1 cellular context compared by ENCODE assay signal in the genomic region with DNA sequence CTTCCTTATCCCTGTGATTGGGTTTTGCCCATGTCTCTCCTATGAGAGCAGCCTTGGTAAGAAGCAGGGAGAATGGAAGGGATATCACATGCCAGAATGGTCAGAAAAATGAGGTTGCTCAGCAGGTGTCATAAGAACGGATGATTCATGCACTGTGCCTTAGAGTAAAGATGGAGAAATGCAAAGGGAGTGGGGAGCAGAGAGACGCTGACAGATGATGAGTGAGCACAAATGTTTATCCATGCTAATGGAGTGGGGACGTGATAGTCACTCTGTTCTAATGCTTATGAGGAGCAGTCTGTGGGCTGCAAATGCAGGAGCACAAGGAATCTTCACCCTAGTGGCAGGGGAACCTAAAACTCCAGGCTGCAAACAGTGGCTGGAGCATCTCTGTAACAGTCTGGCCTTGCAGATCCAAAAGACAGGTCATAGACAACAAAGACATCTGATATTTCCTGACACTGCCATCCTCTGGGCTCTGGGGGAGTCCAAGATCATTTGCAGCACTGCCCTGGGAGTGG.
TF ChIP-seq lines count a peak whose summit lies in the region.

No MANE protein-coding gene starts in this region.

TF ChIP-seq in WTC11, 78 proteins besides CTCF, POLR2A, EP300 and RAD21 (continued from another document):
- TF ChIP-seq, protein P1, sequence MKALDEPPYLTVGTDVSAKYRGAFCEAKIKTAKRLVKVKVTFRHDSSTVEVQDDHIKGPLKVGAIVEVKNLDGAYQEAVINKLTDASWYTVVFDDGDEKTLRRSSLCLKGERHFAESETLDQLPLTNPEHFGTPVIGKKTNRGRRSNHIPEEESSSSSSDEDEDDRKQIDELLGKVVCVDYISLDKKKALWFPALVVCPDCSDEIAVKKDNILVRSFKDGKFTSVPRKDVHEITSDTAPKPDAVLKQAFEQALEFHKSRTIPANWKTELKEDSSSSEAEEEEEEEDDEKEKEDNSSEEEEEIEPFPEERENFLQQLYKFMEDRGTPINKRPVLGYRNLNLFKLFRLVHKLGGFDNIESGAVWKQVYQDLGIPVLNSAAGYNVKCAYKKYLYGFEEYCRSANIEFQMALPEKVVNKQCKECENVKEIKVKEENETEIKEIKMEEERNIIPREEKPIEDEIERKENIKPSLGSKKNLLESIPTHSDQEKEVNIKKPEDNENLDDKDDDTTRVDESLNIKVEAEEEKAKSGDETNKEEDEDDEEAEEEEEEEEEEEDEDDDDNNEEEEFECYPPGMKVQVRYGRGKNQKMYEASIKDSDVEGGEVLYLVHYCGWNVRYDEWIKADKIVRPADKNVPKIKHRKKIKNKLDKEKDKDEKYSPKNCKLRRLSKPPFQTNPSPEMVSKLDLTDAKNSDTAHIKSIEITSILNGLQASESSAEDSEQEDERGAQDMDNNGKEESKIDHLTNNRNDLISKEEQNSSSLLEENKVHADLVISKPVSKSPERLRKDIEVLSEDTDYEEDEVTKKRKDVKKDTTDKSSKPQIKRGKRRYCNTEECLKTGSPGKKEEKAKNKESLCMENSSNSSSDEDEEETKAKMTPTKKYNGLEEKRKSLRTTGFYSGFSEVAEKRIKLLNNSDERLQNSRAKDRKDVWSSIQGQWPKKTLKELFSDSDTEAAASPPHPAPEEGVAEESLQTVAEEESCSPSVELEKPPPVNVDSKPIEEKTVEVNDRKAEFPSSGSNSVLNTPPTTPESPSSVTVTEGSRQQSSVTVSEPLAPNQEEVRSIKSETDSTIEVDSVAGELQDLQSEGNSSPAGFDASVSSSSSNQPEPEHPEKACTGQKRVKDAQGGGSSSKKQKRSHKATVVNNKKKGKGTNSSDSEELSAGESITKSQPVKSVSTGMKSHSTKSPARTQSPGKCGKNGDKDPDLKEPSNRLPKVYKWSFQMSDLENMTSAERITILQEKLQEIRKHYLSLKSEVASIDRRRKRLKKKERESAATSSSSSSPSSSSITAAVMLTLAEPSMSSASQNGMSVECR (CRISPR knock-in tag; IDR thresholded peaks at IDR 0.05; ENCODE audit: borderline replicate concordance), result no peak
- TF ChIP-seq SP1 (CRISPR knock-in tag; conservative IDR thresholded peaks at IDR 0.05) (no peak), HMGA2 (CRISPR knock-in tag; IDR thresholded peaks at IDR 0.05) (no peak), ELF4 (CRISPR knock-in tag; IDR thresholded peaks at IDR 0.05; ENCODE audit: low read depth) (no peak), NR3C1 (CRISPR knock-in tag; conservative IDR thresholded peaks at IDR 0.05; ENCODE audit: low read depth) (no peak), ZNF263 (CRISPR knock-in tag; IDR thresholded peaks at IDR 0.05; ENCODE audit: low read depth) (no peak), MXD4 (CRISPR knock-in tag; IDR thresholded peaks at IDR 0.05; ENCODE audit: borderline replicate concordance) (no peak), GABPB1 (CRISPR knock-in tag; IDR thresholded peaks at IDR 0.05) (no peak)
- TF ChIP-seq, protein P2, sequence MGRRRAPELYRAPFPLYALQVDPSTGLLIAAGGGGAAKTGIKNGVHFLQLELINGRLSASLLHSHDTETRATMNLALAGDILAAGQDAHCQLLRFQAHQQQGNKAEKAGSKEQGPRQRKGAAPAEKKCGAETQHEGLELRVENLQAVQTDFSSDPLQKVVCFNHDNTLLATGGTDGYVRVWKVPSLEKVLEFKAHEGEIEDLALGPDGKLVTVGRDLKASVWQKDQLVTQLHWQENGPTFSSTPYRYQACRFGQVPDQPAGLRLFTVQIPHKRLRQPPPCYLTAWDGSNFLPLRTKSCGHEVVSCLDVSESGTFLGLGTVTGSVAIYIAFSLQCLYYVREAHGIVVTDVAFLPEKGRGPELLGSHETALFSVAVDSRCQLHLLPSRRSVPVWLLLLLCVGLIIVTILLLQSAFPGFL (CRISPR knock-in tag; IDR thresholded peaks at IDR 0.05; ENCODE audit: borderline replicate concordance), result no peak
- TF ChIP-seq, protein P3, sequence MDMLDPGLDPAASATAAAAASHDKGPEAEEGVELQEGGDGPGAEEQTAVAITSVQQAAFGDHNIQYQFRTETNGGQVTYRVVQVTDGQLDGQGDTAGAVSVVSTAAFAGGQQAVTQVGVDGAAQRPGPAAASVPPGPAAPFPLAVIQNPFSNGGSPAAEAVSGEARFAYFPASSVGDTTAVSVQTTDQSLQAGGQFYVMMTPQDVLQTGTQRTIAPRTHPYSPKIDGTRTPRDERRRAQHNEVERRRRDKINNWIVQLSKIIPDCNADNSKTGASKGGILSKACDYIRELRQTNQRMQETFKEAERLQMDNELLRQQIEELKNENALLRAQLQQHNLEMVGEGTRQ (CRISPR knock-in tag; IDR thresholded peaks at IDR 0.05), result no peak
- TF ChIP-seq, protein P4, sequence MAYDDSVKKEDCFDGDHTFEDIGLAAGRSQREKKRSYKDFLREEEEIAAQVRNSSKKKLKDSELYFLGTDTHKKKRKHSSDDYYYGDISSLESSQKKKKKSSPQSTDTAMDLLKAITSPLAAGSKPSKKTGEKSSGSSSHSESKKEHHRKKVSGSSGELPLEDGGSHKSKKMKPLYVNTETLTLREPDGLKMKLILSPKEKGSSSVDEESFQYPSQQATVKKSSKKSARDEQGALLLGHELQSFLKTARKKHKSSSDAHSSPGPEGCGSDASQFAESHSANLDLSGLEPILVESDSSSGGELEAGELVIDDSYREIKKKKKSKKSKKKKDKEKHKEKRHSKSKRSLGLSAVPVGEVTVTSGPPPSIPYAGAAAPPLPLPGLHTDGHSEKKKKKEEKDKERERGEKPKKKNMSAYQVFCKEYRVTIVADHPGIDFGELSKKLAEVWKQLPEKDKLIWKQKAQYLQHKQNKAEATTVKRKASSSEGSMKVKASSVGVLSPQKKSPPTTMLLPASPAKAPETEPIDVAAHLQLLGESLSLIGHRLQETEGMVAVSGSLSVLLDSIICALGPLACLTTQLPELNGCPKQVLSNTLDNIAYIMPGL (CRISPR knock-in tag; IDR thresholded peaks at IDR 0.05), result no peak
- TF ChIP-seq, protein P5, sequence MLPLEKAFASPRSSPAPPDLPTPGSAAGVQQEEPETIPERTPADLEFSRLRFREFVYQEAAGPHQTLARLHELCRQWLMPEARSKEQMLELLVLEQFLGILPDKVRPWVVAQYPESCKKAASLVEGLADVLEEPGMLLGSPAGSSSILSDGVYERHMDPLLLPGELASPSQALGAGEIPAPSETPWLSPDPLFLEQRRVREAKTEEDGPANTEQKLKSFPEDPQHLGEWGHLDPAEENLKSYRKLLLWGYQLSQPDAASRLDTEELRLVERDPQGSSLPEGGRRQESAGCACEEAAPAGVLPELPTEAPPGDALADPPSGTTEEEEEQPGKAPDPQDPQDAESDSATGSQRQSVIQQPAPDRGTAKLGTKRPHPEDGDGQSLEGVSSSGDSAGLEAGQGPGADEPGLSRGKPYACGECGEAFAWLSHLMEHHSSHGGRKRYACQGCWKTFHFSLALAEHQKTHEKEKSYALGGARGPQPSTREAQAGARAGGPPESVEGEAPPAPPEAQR (CRISPR knock-in tag; IDR thresholded peaks at IDR 0.05), result no peak
- TF ChIP-seq, protein P6, sequence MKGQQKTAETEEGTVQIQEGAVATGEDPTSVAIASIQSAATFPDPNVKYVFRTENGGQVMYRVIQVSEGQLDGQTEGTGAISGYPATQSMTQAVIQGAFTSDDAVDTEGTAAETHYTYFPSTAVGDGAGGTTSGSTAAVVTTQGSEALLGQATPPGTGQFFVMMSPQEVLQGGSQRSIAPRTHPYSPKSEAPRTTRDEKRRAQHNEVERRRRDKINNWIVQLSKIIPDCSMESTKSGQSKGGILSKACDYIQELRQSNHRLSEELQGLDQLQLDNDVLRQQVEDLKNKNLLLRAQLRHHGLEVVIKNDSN (CRISPR knock-in tag; IDR thresholded peaks at IDR 0.05), result no peak
